11 cellular contexts compared by ENCODE assay signal in the genomic region with DNA sequence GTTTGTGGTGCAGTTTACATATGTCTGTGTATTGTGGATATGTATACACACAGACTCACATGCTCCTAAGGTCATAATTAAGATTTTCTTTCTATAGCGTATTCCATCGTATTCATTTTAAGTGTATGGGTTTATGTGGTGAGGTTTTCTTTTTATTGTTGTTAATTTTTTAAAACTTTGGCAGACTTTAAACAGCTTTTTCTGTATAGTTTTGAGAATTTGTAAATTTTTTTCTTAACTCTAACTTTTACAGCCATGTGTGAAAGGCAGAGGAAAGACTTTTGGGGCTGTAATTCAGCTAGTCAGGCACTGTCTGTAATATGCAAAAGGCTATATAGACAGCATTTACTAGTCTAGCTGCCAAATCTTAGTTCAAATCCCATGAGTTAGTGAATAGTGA. TPM values are rescaled to one million over a fixed set of nuclear protein-coding genes. Genes with fewer than 3 reads are reported as not detected.
A peak's percentile ranks its signal among the peaks of the same experiment; 100 is the strongest.
DNase-seq lines count a peak whose midpoint lies in the region; ATAC-seq and TF ChIP-seq lines count a peak whose summit lies in the region.
"Had no signal": no experiment of that assay in that cellular context is flagged by ENCODE, and none has a peak within 500 bp of the region (broad histone marks: within the 10 kb centered on the region; RNA-seq: fewer than 3 reads in every experiment).

No MANE protein-coding gene starts in this region.

- H3K4me2 ChIP-seq in DND-41 (ENCODE audit: insufficient read depth, low read length): peak overlapping the region; percentile 71

- H2AFZ ChIP-seq in DND-41 (ENCODE audit: low read depth, low read length): no peak overlapping the region

- H3K36me3 ChIP-seq in DND-41 (ENCODE audit: insufficient read depth, low read length) (no peaks in the 10 kb centered on the region; the same call in 1 of the 2 replicates), Panc1 (ENCODE audit: control insufficient read depth, insufficient read depth, low read length) (peaks cover 3% of the 10 kb centered on the region; the same call in 1 of the 2 replicates), rectal smooth muscle tissue (ENCODE audit: control insufficient read depth, insufficient read depth, low read length) (no peaks in the 10 kb centered on the region)
- H3K36me3 ChIP-seq: prostate gland had no signal

- BruUV-seq in Panc1 (replicated peaks; lab: Mats Ljungman, UMichigan): no TSS peak

- CTCF ChIA-PET in Panc1 (lab: Charles Lee): no interaction called here

- DNase-seq in DND-41: no peak
- DNase-seq in Panc1 (ENCODE audit: low read depth, low spot score): no peak
- DNase-seq in fibroblast of pulmonary artery (ENCODE audit: low read depth): no peak
- no peak for DNase-seq in NCI-H510A treated with DMSO at 0.1 percent for 48 hours (lab: John Stamatoyannopoulos, UW)
- no peak for DNase-seq in NAMALWA (ENCODE audit: low spot score)
- no peak for DNase-seq in EL
- DNase-seq in iPS-NIHi7 (ENCODE audit: extremely low spot score): no peak
- DNase-seq: activated gamma-delta T cell, immature natural killer cell had no signal

- H3K9ac ChIP-seq in DND-41 (ENCODE audit: low read depth, low read length) (no peak overlapping the region), rectal smooth muscle tissue (ENCODE audit: low read length) (no peak overlapping the region)

- POLR2A ChIA-PET in Panc1 (lab: Charles Lee): interaction anchor here (0.5 kb wide), 1 partner anchor 84 kb away, joined by 12 read pairs; no protein-coding TSS in a partner anchor

- no peak overlapping the region for H3K27ac ChIP-seq in DND-41 (ENCODE audit: low read length)
- no peak overlapping the region for H3K27ac ChIP-seq in Panc1 (ENCODE audit: low read length)
- H3K27ac ChIP-seq in rectal smooth muscle tissue (ENCODE audit: low read depth, low read length): no peak overlapping the region

- TF ChIP-seq CTCF in DND-41 (IDR thresholded peaks at IDR 0.05; ENCODE audit: borderline replicate concordance, extremely low read depth, low read length, poor library complexity, severe bottlenecking): no peak
- no peak for TF ChIP-seq CTCF in Panc1 (IDR thresholded peaks at IDR 0.05)
- TF ChIP-seq CTCF in fibroblast of pulmonary artery (IDR thresholded peaks at IDR 0.05; ENCODE audit: low read length, missing control alignments): no peak

- ATAC-seq in DND-41 (ENCODE audit: insufficient read depth, low read depth): no peak
- ATAC-seq in Panc1: no peak

- H3K9me3 ChIP-seq in DND-41 (ENCODE audit: insufficient read depth, low read length, severe bottlenecking): no peaks in the 10 kb centered on the region
- H3K9me3 ChIP-seq in Panc1 (ENCODE audit: control insufficient read depth, insufficient read depth, low read depth, low read length): no peaks in the 10 kb centered on the region
- H3K9me3 ChIP-seq: prostate gland had no signal

- H3K4me3 ChIP-seq in DND-41 (ENCODE audit: low read depth in 1 of 2, low read length in 2 of 2) (no peak overlapping the region; a peak in 1 of 4 replicates), Panc1 (ENCODE audit: low read depth in 2 of 2, low read length in 2 of 2) (peak overlapping the region; percentile 74 to 89; a peak in 3 of 4 replicates), fibroblast of pulmonary artery (replicated peaks; ENCODE audit: low read depth, low read length) (peak overlapping the region; percentile 66), rectal smooth muscle tissue (ENCODE audit: low read length) (peak overlapping the region; percentile 95)

- peaks cover 46% of the 10 kb centered on the region for H3K4me1 ChIP-seq in DND-41 (ENCODE audit: insufficient read depth, low read length)
- H3K4me1 ChIP-seq in Panc1 (ENCODE audit: control insufficient read depth, insufficient read depth, low read length): peaks cover 30% of the 10 kb centered on the region
- H3K4me1 ChIP-seq in rectal smooth muscle tissue (ENCODE audit: control insufficient read depth, insufficient read depth, low read length): peaks cover 2% of the 10 kb centered on the region
- H3K4me1 ChIP-seq: prostate gland had no signal

- H3K27me3 ChIP-seq in DND-41 (ENCODE audit: insufficient read depth, low read length, poor library complexity) (no peaks in the 10 kb centered on the region), Panc1 (ENCODE audit: control insufficient read depth, insufficient read depth, low read length) (no peaks in the 10 kb centered on the region), rectal smooth muscle tissue (ENCODE audit: control insufficient read depth, insufficient read depth, low read length) (no peaks in the 10 kb centered on the region)

- in situ Hi-C loops in Panc1 (cut with HindIII; ENCODE audit: low pct_unique_long_range_greater_than_20kb, low sequenced_read_pairs): no loop called here

- peaks cover 23% of the 10 kb centered on the region for H3K79me2 ChIP-seq in DND-41 (ENCODE audit: insufficient read depth, low read length)

- intact Hi-C loops in Panc1 (cut with micrococcal nuclease; ENCODE audit: unreplicated experiment): loop anchor here (10.0 kb wide), 1 partner anchor 282 kb away; no protein-coding TSS in a partner anchor

- peaks cover 7% of the 10 kb centered on the region; the same call in 1 of the 2 replicates for H4K20me1 ChIP-seq in DND-41 (ENCODE audit: insufficient read depth, low read length)

RNA-seq across cellular contexts. Expression of gene MAGI3, which starts 2.2 kb away (rescaled TPM):
- 10.9 TPM for total RNA-seq in Panc1 (2021; ENCODE audit: unreplicated experiment)
- polyA plus RNA-seq in Panc1 (2012; ENCODE audit: insufficient read length): 3.4 TPM

Comparison
In these comparisons a context has a peak if more than half of its experiments do, and no peak if none do; other contexts are left out.
1. H3K4me3 ChIP-seq: peak in Panc1 (2 of 2), fibroblast of pulmonary artery (single experiment) and rectal smooth muscle tissue (single experiment); none in DND-41 (0 of 2).